1 cellular context compared by ENCODE assay signal in genomic region chr3:150600647-150601530, GRCh38.
A peak's percentile ranks its signal among the peaks of the same experiment; 100 is the strongest.
TF ChIP-seq lines count a peak whose summit lies in the region.

No MANE protein-coding gene starts in this region.

TF ChIP-seq in IMR-90, 13 proteins besides CTCF, POLR2A, EP300 and RAD21:
- TF ChIP-seq CEBPB (IDR thresholded peaks at IDR 0.05; ENCODE audit: low read depth, low read length) = peak; percentile 95
